In genomic region chr6:49556429-49556837, GRCh38 we compare ENCODE assay signal across 9 cellular contexts. TPM values are rescaled to one million over a fixed set of nuclear protein-coding genes. Genes with fewer than 3 reads are reported as not detected.
DNase-seq lines count a peak whose midpoint lies in the region; ATAC-seq, FAIRE-seq and TF ChIP-seq lines count a peak whose summit lies in the region.
"Had no signal": no experiment of that assay in that cellular context is flagged by ENCODE, and none has a peak within 500 bp of the region (broad histone marks: within the 10 kb centered on the region; RNA-seq: fewer than 3 reads in every experiment).

No MANE protein-coding gene starts in this region.

- H3K27me3 ChIP-seq in bronchial epithelial cell (ENCODE audit: control insufficient read depth, insufficient read depth, low read length) = no peaks in the 10 kb centered on the region

- intact Hi-C loops in cardiac septum (cut with DNase I) = no loop called here

- no peak for FAIRE-seq in bronchial epithelial cell (lab: Jason Lieb, UNC)

- no peak overlapping the region for H3K4me3 ChIP-seq in bronchial epithelial cell (ENCODE audit: low read depth, low read length)

- DNase-seq in DMS 273 (lab: John Stamatoyannopoulos, UW; ENCODE audit: unreplicated experiment) (peak; percentile 42), DMS 273 treated with DMSO at 0.1 percent for 48 hours (lab: John Stamatoyannopoulos, UW) (no peak), NCI-H2029 treated with DMSO at 0.1 percent for 48 hours (lab: John Stamatoyannopoulos, UW) (peak; percentile 70), bronchial epithelial cell (ENCODE audit: low read depth) (peak; percentile 99), pulmonary artery endothelial cell (ENCODE audit: low read depth, low spot score) (peak; percentile 86), cardiac septum (ENCODE audit: low spot score) (no peak)

- H3K36me3 ChIP-seq in bronchial epithelial cell (ENCODE audit: control insufficient read depth, insufficient read depth, low read length) = no peaks in the 10 kb centered on the region

- no peak for TF ChIP-seq CTCF in bronchial epithelial cell (IDR thresholded peaks at IDR 0.05; ENCODE audit: insufficient read depth, low read length, severe bottlenecking)

- ATAC-seq in GM21360 (IDR thresholded peaks at IDR 0.05; ENCODE audit: unreplicated experiment) (no peak), HG02642 (IDR thresholded peaks at IDR 0.05; ENCODE audit: poor library complexity, unreplicated experiment) (no peak)

RNA-seq across cellular contexts. Expression of gene C6orf141, which starts 6.0 kb away (rescaled TPM):
- total RNA-seq in bronchial epithelial cell = 7.8 and 10.8 TPM in 2 replicates
- 2.8 and 6.0 TPM in 2 replicates for total RNA-seq in pulmonary artery endothelial cell
- total RNA-seq in cardiac septum = 0.38 TPM

RNA-seq across cellular contexts. Expression of gene GLYATL3, which starts 56.7 kb away (rescaled TPM):
- 0.26 TPM in 1 of 2 replicates, not detected in the other for total RNA-seq in bronchial epithelial cell
- total RNA-seq in pulmonary artery endothelial cell = not detected in 2 replicates
- not detected for total RNA-seq in cardiac septum
- total RNA-seq: T-helper 2 cell treated with Interferon-gamma antibody and Interleukin-4, amounts not matched to agents 100 ng/mL and 5 ng/mL, for 36 hours had no signal

Comparison
In these comparisons a context has a peak if more than half of its experiments do, and no peak if none do; other contexts are left out.
1. DNase-seq: peak in DMS 273 (single experiment), NCI-H2029 treated with DMSO at 0.1 percent for 48 hours (single experiment), bronchial epithelial cell (single experiment) and pulmonary artery endothelial cell (single experiment); none in DMS 273 treated with DMSO at 0.1 percent for 48 hours (single experiment) and cardiac septum (single experiment).